Comparison of ENCODE assay signal across 25 cellular contexts in the genomic region with DNA sequence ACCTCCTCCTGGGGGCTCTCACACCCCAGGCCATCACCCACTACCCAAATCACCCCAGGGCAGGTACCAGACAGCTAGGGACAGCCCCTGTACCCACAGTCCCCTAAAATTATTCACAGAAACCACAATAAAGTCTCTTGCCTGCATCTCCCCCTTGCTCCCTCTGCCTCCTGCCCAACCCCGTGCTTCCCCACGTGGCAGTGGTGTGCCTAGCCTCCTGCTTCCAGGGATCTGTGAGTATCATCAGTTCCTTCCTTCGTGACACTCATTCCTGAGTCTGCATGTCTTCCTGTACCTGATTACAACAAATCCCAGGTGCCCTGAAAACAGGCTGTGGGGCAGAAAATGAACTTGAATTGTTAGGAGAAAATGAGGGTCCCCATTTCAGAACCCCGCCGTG.
DNase-seq lines count a peak whose midpoint lies in the region; ATAC-seq and TF ChIP-seq lines count a peak whose summit lies in the region.
"Had no signal": no experiment of that assay in that cellular context is flagged by ENCODE, and none has a peak within 500 bp of the region (broad histone marks: within the 10 kb centered on the region; RNA-seq: fewer than 3 reads in every experiment).

No MANE protein-coding gene starts in this region.

- no peaks in the 10 kb centered on the region for H3K9me3 ChIP-seq in trophoblast cell (ENCODE audit: insufficient read depth, low read depth, low read length)
- H3K9me3 ChIP-seq: BE2C, SJSA1 had no signal

- no peaks in the 10 kb centered on the region for H3K79me2 ChIP-seq in trophoblast cell (ENCODE audit: control insufficient read depth, insufficient read depth, low read length, poor library complexity)

- H2BK5ac ChIP-seq in trophoblast cell (ENCODE audit: low read depth, low read length, poor library complexity): no peak overlapping the region

- intact Hi-C loops in activated naive CD4-positive, alpha-beta T cell treated with anti-CD3 and anti-CD28 coated beads for 36 hours (cut with micrococcal nuclease): no loop called here
- intact Hi-C loops in head of caudate nucleus (cut with DNase I): no loop called here

- H3K27ac ChIP-seq in trophoblast cell (ENCODE audit: low read depth, low read length): no peak overlapping the region
- H3K27ac ChIP-seq: PC-9, SJSA1 had no signal

- no peak overlapping the region for H4K91ac ChIP-seq in trophoblast cell (ENCODE audit: low read depth, low read length)

- no peaks in the 10 kb centered on the region for H3K79me1 ChIP-seq in trophoblast cell (ENCODE audit: low read length)

- no peak for ATAC-seq in HG02610 (IDR thresholded peaks at IDR 0.05; ENCODE audit: unreplicated experiment)
- no peak for ATAC-seq in HG02885 (IDR thresholded peaks at IDR 0.05; ENCODE audit: poor library complexity, unreplicated experiment)
- ATAC-seq: Right ventricle myocardium inferior had no signal

- CTCF ChIA-PET in activated naive CD4-positive, alpha-beta T cell treated with anti-CD3 and anti-CD28 coated beads for 36 hours (lab: Charles Lee): interaction anchor here (1.2 kb wide), 1 partner anchor 34 kb away, joined by 3 read pairs; no protein-coding TSS in a partner anchor

- no peak overlapping the region for H3K4ac ChIP-seq in trophoblast cell (ENCODE audit: low read depth, low read length)

- no peaks in the 10 kb centered on the region for H3K27me3 ChIP-seq in trophoblast cell (ENCODE audit: insufficient read depth, low read length)
- H3K27me3 ChIP-seq: BE2C had no signal

- WGBS in trophoblast cell (ENCODE audit: extremely low coverage, insufficient coverage, insufficient read length): no CpG with 5 or more reads among the region's 5 CpGs

- H4K8ac ChIP-seq in trophoblast cell (ENCODE audit: low read depth, low read length): no peak overlapping the region

- peak overlapping the region; percentile 23 for H3K4me3 ChIP-seq in trophoblast cell (ENCODE audit: low read depth, low read length)
- H3K4me3 ChIP-seq: PC-9, SJSA1 had no signal

- H3K4me1 ChIP-seq in trophoblast cell (ENCODE audit: control insufficient read depth in 1 of 2, insufficient read depth in 2 of 2, low read length in 2 of 2): peaks cover 0 to 2% of the 10 kb centered on the region in 2 experiments
- H3K4me1 ChIP-seq: BE2C, SJSA1 had no signal

- H2BK12ac ChIP-seq in trophoblast cell (ENCODE audit: low read length): no peak overlapping the region

- no peak overlapping the region for H3K23ac ChIP-seq in trophoblast cell (ENCODE audit: low read length)

- no peak overlapping the region for H3K14ac ChIP-seq in trophoblast cell (ENCODE audit: low read length)

- H3K36me3 Mint-ChIP-seq in activated naive CD4-positive, alpha-beta T cell treated with anti-CD3 and anti-CD28 coated beads for 36 hours (ENCODE audit: low read depth): no peaks in the 10 kb centered on the region
- peaks cover 1% of the 10 kb centered on the region for H3K36me3 Mint-ChIP-seq in chondrocyte (ENCODE audit: low read depth)

- peak overlapping the region; percentile 17 for H3K27ac Mint-ChIP-seq in activated naive CD4-positive, alpha-beta T cell treated with anti-CD3 and anti-CD28 coated beads for 36 hours
- H3K27ac Mint-ChIP-seq in chondrocyte (ENCODE audit: unreplicated experiment): no peak overlapping the region

- H3K9ac ChIP-seq in trophoblast cell (ENCODE audit: low read length): no peak overlapping the region

- no peaks in the 10 kb centered on the region for H3K9me3 Mint-ChIP-seq in activated naive CD4-positive, alpha-beta T cell treated with anti-CD3 and anti-CD28 coated beads for 36 hours
- no peaks in the 10 kb centered on the region for H3K9me3 Mint-ChIP-seq in chondrocyte (ENCODE audit: low read depth)
- H3K9me3 Mint-ChIP-seq: CD14-positive monocyte had no signal

- TF ChIP-seq CTCF in chondrocyte (IDR thresholded peaks at IDR 0.05): no peak

- no peak overlapping the region for H4K12ac ChIP-seq in trophoblast cell (ENCODE audit: low read depth, low read length)

- H3K36me3 ChIP-seq in trophoblast cell (ENCODE audit: control insufficient read depth in 1 of 2, insufficient read depth in 2 of 2, low read length in 2 of 2): no peaks in the 10 kb centered on the region
- H3K36me3 ChIP-seq: BE2C, SJSA1 had no signal

- no peak overlapping the region for H3K4me3 Mint-ChIP-seq in activated naive CD4-positive, alpha-beta T cell treated with anti-CD3 and anti-CD28 coated beads for 36 hours
- no peak overlapping the region for H3K4me3 Mint-ChIP-seq in chondrocyte (ENCODE audit: unreplicated experiment)
- H3K4me3 Mint-ChIP-seq: CD14-positive monocyte had no signal

- no peak overlapping the region for H3K18ac ChIP-seq in trophoblast cell (ENCODE audit: low read length)

- no peaks in the 10 kb centered on the region for H3K27me3 Mint-ChIP-seq in activated naive CD4-positive, alpha-beta T cell treated with anti-CD3 and anti-CD28 coated beads for 36 hours (ENCODE audit: low read depth)
- peaks cover 42% of the 10 kb centered on the region for H3K27me3 Mint-ChIP-seq in chondrocyte (ENCODE audit: low read depth)

- no peak for DNase-seq in activated naive CD4-positive, alpha-beta T cell treated with anti-CD3 and anti-CD28 coated beads for 36 hours
- no peak for DNase-seq in activated naive CD4-positive, alpha-beta T cell treated with Interleukin-2 at 50 U/mL for 16 hours
- peak; percentile 49 for DNase-seq in chondrocyte (ENCODE audit: low spot score)
- DNase-seq in head of caudate nucleus: peak in 25 of 42 donors; percentile 24 to 69 (median 52)
- DNase-seq in trophoblast cell: no peak
- no peak for DNase-seq in kidney glomerular epithelial cell (lab: John Stamatoyannopoulos, UW)
- DNase-seq: 8988T; ACHN; BE2C; DMS153; DND-41; KBM-7; MV-4-11; NCI-H1105; NCI-H146; NCI-H1930; NCI-H2107; NCI-H774; NK-92 treated with Interleukin-12 subunit alpha and Interleukin-12 subunit beta, amount 100 ng/mL, for 24 hours; PC-9 had no signal

- H2AFZ ChIP-seq in trophoblast cell (ENCODE audit: insufficient read depth, low read length, poor library complexity): no peak overlapping the region
- H2AFZ ChIP-seq: PC-9 had no signal

- H2AK5ac ChIP-seq in trophoblast cell (ENCODE audit: low read length): no peak overlapping the region

- H3K4me1 Mint-ChIP-seq in activated naive CD4-positive, alpha-beta T cell treated with anti-CD3 and anti-CD28 coated beads for 36 hours (ENCODE audit: low read depth): peaks cover 14% of the 10 kb centered on the region
- H3K4me1 Mint-ChIP-seq in chondrocyte (ENCODE audit: low read depth): peaks cover 5% of the 10 kb centered on the region

- H2BK120ac ChIP-seq in trophoblast cell (ENCODE audit: insufficient read depth, low read length, poor library complexity): no peak overlapping the region

- H3K4me2 ChIP-seq in trophoblast cell (ENCODE audit: low read length): no peak overlapping the region
- H3K4me2 ChIP-seq: PC-9 had no signal

Comparison
In these comparisons a context has a peak if more than half of its experiments do, and no peak if none do; other contexts are left out.
1. DNase-seq: peak in chondrocyte (single experiment) and head of caudate nucleus (25 of 42); none in activated naive CD4-positive, alpha-beta T cell treated with anti-CD3 and anti-CD28 coated beads for 36 hours (single experiment), activated naive CD4-positive, alpha-beta T cell treated with Interleukin-2 at 50 U/mL for 16 hours (single experiment), trophoblast cell (0 of 2) and kidney glomerular epithelial cell (single experiment).